8 cellular contexts compared by ENCODE assay signal in the genomic region with DNA sequence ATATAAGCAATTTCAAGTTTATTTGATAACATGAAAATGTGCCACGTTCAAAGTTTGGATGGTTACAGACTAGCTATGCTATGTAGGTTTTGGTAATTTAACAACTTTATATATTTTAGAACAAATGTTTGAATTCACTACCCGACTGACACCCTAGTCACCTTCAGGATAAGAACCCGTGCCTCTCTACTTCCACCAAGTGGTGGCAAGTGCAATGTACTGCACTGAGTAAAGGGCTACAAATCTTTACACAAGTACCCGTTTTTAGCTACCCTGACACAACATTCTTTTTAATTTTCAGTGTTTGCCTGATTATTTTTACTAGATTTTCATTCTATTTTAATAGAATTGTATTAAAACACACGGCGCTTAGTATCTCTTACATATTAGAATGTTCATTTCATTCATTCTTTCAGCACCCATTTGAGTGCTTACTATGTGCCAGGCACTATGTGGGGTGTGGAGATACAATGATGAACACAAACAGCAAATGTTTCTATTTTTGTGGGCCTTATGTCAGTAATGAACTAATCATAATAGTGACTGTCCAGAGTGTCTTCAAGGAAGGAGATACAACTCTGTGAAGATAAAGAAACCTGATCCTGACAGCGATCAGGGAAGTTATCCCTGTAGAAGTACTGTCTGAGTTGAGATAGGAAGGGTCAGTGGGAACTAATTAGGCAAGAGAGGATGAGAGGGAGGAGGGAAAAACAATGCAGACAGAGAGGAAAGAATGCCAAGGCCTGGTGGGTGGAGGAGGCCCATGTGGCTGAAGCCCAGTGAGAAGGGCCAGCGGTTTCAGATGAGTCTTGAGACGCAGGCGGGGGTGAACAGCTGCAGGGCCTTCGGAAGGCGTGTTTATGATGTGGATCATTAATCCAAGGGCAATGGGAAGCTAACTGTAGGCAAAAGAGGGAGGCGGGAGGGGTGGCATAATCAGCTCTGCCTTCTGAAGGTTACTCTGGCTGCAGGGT. TPM values are rescaled to one million over a fixed set of nuclear protein-coding genes. Genes with fewer than 3 reads are reported as not detected.
DNase-seq lines count a peak whose midpoint lies in the region; ATAC-seq, FAIRE-seq and TF ChIP-seq lines count a peak whose summit lies in the region.

No MANE protein-coding gene starts in this region.

- H3K27me3 ChIP-seq in HL-60 (ENCODE audit: insufficient read depth, poor library complexity, severe bottlenecking), result no peaks in the 10 kb centered on the region

- no peak for TF ChIP-seq EP300 in A549 (IDR thresholded peaks at IDR 0.05)

- POLR2A ChIA-PET in A549 (lab: Yijun Ruan, JAX), result no interaction called here

- DNase-seq in A549 (ENCODE audit: low read depth in 1 of 2, low spot score in 1 of 2) (peak; percentile 36 to 46), G401 (ENCODE audit: low spot score) (peak; percentile 21), HL-60 (ENCODE audit: low read depth in 1 of 2, low spot score in 1 of 2) (peak; percentile 21 to 69), OCI-M1 (lab: John Stamatoyannopoulos, UW) (peak; percentile 90), astrocyte of the spinal cord (ENCODE audit: low read depth, low spot score) (peak; percentile 51), left lobe of liver (ENCODE audit: low spot score) (no peak), type B pancreatic cell (ENCODE audit: extremely low spot score, unreplicated experiment) (no peak), mucosa of gallbladder (ENCODE audit: low spot score) (no peak)

- H3K4me1 Mint-ChIP-seq in type B pancreatic cell (ENCODE audit: unreplicated experiment), result peaks cover 17% of the 10 kb centered on the region

- no peak for FAIRE-seq in A549 (lab: Jason Lieb, UNC)

- peak; percentile 47 to 57 for TF ChIP-seq RAD21 in A549 (conservative IDR thresholded peaks at IDR 0.05 in 1 of 2, IDR thresholded peaks at IDR 0.05 in 1 of 2)

- H3K4me1 ChIP-seq in A549, result 0 out of 3 replicates have a peak, but pooled peaks cover 9% of the 10 kb centered on the region

- no peaks in the 10 kb centered on the region for H3K9me3 ChIP-seq in A549

- H3K27me3 Mint-ChIP-seq in type B pancreatic cell, result peaks cover 4% of the 10 kb centered on the region

- H3K27ac ChIP-seq in A549 (no peak overlapping the region), HL-60 (replicated peaks) (no peak overlapping the region)

- H3K4me3 ChIP-seq in A549, result no peak overlapping the region
- no peak overlapping the region for H3K4me3 ChIP-seq in HL-60 (replicated peaks; ENCODE audit: insufficient read depth, low read length)
- H3K4me3 ChIP-seq in astrocyte of the spinal cord (ENCODE audit: low read depth, low read length), result no peak overlapping the region

- H3K4me3 Mint-ChIP-seq in type B pancreatic cell, result no peak overlapping the region

- TF ChIP-seq POLR2A in A549 (IDR thresholded peaks at IDR 0.05; ENCODE audit: low read length), result no peak

- in situ Hi-C loops in G401 (cut with HindIII; ENCODE audit: low sequenced_read_pairs), result no loop called here
- in situ Hi-C loops in astrocyte of the spinal cord (cut with HindIII; ENCODE audit: low sequenced_read_pairs), result no loop called here

- ATAC-seq in A549 (peak in 1 of 2 experiments; percentile 72; a peak in 3 of 6 replicates), left lobe of liver (peak; percentile 44)

- CTCF ChIA-PET in A549 (lab: Yijun Ruan, JAX), result interaction anchor here (0.6 to 3.7 kb wide), 13 partner anchors 11 to 270 kb away, joined by 3 to 29 read pairs (median 4); no protein-coding TSS in a partner anchor

- H3K36me3 Mint-ChIP-seq in type B pancreatic cell, result no peaks in the 10 kb centered on the region

- no peak overlapping the region for H3K27ac Mint-ChIP-seq in type B pancreatic cell

- WGBS in A549 (ENCODE audit: missing lambda C conversion rate), result 46% methylated on average over 13 of the region's 13 CpGs

- H3K9me3 Mint-ChIP-seq in type B pancreatic cell, result no peaks in the 10 kb centered on the region

- no peak overlapping the region for H3K4me2 ChIP-seq in A549

- TF ChIP-seq CTCF in A549 (IDR thresholded peaks at IDR 0.05) (peak; percentile 45; the same call in 2 of the 3 replicates), HL-60 (IDR thresholded peaks at IDR 0.05; ENCODE audit: insufficient read depth, low read length) (peak; percentile 88), astrocyte of the spinal cord (IDR thresholded peaks at IDR 0.05; ENCODE audit: low read depth, low read length) (peak; percentile 88), type B pancreatic cell (conservative IDR thresholded peaks at IDR 0.05) (peak; percentile 89)

TF ChIP-seq in A549, 52 proteins besides CTCF, POLR2A, EP300 and RAD21:
- no peak for TF ChIP-seq POLR2AphosphoS2 (conservative IDR thresholded peaks at IDR 0.05; ENCODE audit: low read length)
- no peak for TF ChIP-seq HEYL (CRISPR knock-in tag; IDR thresholded peaks at IDR 0.05)
- TF ChIP-seq ZFP36 (IDR thresholded peaks at IDR 0.05; ENCODE audit: borderline replicate concordance, partially characterized antibody), result no peak
- TF ChIP-seq, protein P1, sequence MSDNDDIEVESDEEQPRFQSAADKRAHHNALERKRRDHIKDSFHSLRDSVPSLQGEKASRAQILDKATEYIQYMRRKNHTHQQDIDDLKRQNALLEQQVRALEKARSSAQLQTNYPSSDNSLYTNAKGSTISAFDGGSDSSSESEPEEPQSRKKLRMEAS (IDR thresholded peaks at IDR 0.05), result no peak
- peak; percentile 40; the same call in 2 of the 3 replicates for TF ChIP-seq SMC3 (IDR thresholded peaks at IDR 0.05)
- TF ChIP-seq JUN (IDR thresholded peaks at IDR 0.05), result no peak
TF ChIP-seq in A549: peak in this region for 1.

RNA-seq across cellular contexts. Expression of a gene that starts 3.8 kb away (rescaled TPM):
- polyA plus RNA-seq in A549 (2011; rRNA removed) (2.1 and 2.8 TPM in 2 replicates), A549 (2017; fragmentation: RNase III; extraction: RNeasy Plus Mini Kit Qiagen cat#74134 plus additional on column Dnase treatment) (0.90 to 1.1 TPM (median 0.99 TPM) in 3 replicates)
- polyA plus RNA-seq in A549 (2012; cell fraction: cytosol; rRNA removed), result 0.38 and 0.40 TPM in 2 replicates
- polyA plus RNA-seq in A549 (2012; cell fraction: nucleus; rRNA removed), result 0.30 and 0.71 TPM in 2 replicates
- polyA minus RNA-seq in A549 (2011; rRNA and poly(A)+ RNA removed), result 0.41 and 0.58 TPM in 2 replicates
- 0.18 and 5.0 TPM in 2 replicates for total RNA-seq in G401 (2014; rRNA removed; shearing (Covaris generic))
- total RNA-seq in left lobe of liver (0.68 TPM), type B pancreatic cell (ENCODE audit: low replicate concordance) (1.9 and 2.6 TPM in 2 replicates), mucosa of gallbladder (2.7 TPM)

RNA-seq across cellular contexts. Expression of a gene that starts 10.0 kb away (rescaled TPM):
- polyA plus RNA-seq in A549 (2011; rRNA removed) (2.2 and 3.0 TPM in 2 replicates), A549 (2017; fragmentation: RNase III; extraction: RNeasy Plus Mini Kit Qiagen cat#74134 plus additional on column Dnase treatment) (1.0 to 2.0 TPM (median 1.8 TPM) in 3 replicates)
- polyA plus RNA-seq in A549 (2012; cell fraction: cytosol; rRNA removed), result 0.29 and 0.30 TPM in 2 replicates
- not detected in 2 replicates for polyA plus RNA-seq in A549 (2012; cell fraction: nucleus; rRNA removed)
- not detected in 2 replicates for polyA minus RNA-seq in A549 (2011; rRNA and poly(A)+ RNA removed)
- 0.86 and 2.2 TPM in 2 replicates for total RNA-seq in G401 (2014; rRNA removed; shearing (Covaris generic))
- total RNA-seq in left lobe of liver (5.8 TPM), type B pancreatic cell (ENCODE audit: low replicate concordance) (2.2 and 2.8 TPM in 2 replicates), mucosa of gallbladder (22.3 TPM)

Comparison
In these comparisons a context has a peak if more than half of its experiments do, and no peak if none do; other contexts are left out.
1. DNase-seq: peak in A549 (2 of 2), G401 (single experiment), HL-60 (2 of 2), OCI-M1 (single experiment) and astrocyte of the spinal cord (single experiment); none in left lobe of liver (single experiment), type B pancreatic cell (single experiment) and mucosa of gallbladder (single experiment).
2. Peak in every context shown above with its lines, with median percentiles within 50 percentile points of each other: CTCF ChIP-seq.